In genomic region chr6:137357263-137357947, GRCh38 we compare ENCODE assay signal across 1 cellular context.
TF ChIP-seq lines count a peak whose summit lies in the region.

No MANE protein-coding gene starts in this region.

TF ChIP-seq in HepG2, 621 proteins besides CTCF, POLR2A, EP300 and RAD21 (continued from another document and continues in another):
- TF ChIP-seq ZBTB49 (CRISPR knock-in tag; IDR thresholded peaks at IDR 0.05; ENCODE audit: borderline replicate concordance), result no peak
- no peak for TF ChIP-seq KLF15 (CRISPR knock-in tag; IDR thresholded peaks at IDR 0.05; ENCODE audit: borderline replicate concordance)
- TF ChIP-seq SCMH1 (CRISPR knock-in tag; IDR thresholded peaks at IDR 0.05; ENCODE audit: borderline replicate concordance), result no peak
- TF ChIP-seq ZBTB7B (CRISPR knock-in tag; IDR thresholded peaks at IDR 0.05), result peak; percentile 99
- TF ChIP-seq RCOR2 (CRISPR knock-in tag; IDR thresholded peaks at IDR 0.05), result peak; percentile 90
- no peak for TF ChIP-seq ZNF7 (CRISPR knock-in tag; IDR thresholded peaks at IDR 0.05)
- TF ChIP-seq LBX2 (CRISPR knock-in tag; IDR thresholded peaks at IDR 0.05; ENCODE audit: borderline replicate concordance), result no peak
- TF ChIP-seq ZNF761 (CRISPR knock-in tag; conservative IDR thresholded peaks at IDR 0.05), result peak; percentile 98
- TF ChIP-seq ZNF83 (CRISPR knock-in tag; IDR thresholded peaks at IDR 0.05; ENCODE audit: borderline replicate concordance), result no peak
- TF ChIP-seq ZNF34 (CRISPR knock-in tag; IDR thresholded peaks at IDR 0.05; ENCODE audit: borderline replicate concordance), result peak; percentile 99
- no peak for TF ChIP-seq PRDM15 (CRISPR knock-in tag; IDR thresholded peaks at IDR 0.05)
- TF ChIP-seq IKZF5 (CRISPR knock-in tag; IDR thresholded peaks at IDR 0.05), result peak; percentile 99
- TF ChIP-seq GTF2F1 (IDR thresholded peaks at IDR 0.05; ENCODE audit: low read length), result no peak; the same call in 1 of the 2 replicates
- TF ChIP-seq ISL2 (CRISPR knock-in tag; IDR thresholded peaks at IDR 0.05), result peak; percentile 93
- TF ChIP-seq EED (CRISPR knock-in tag; IDR thresholded peaks at IDR 0.05), result no peak
- peak; percentile 67; the same call in 1 of the 2 replicates for TF ChIP-seq HOXD1 (CRISPR knock-in tag; IDR thresholded peaks at IDR 0.05)
- TF ChIP-seq PHB2 (IDR thresholded peaks at IDR 0.05; ENCODE audit: partially characterized antibody), result no peak
- peak; percentile 82 for TF ChIP-seq SMAD3 (CRISPR knock-in tag; IDR thresholded peaks at IDR 0.05)
- peak; percentile 74; the same call in 1 of the 2 replicates for TF ChIP-seq ZSCAN5A (CRISPR knock-in tag; IDR thresholded peaks at IDR 0.05; ENCODE audit: borderline replicate concordance)
- TF ChIP-seq NFIC (IDR thresholded peaks at IDR 0.05; ENCODE audit: low read length), result peak; percentile 86
- TF ChIP-seq FOSL2 (CRISPR knock-in tag; IDR thresholded peaks at IDR 0.05), result peak; percentile 90
- no peak for TF ChIP-seq GRHL1 (CRISPR knock-in tag; conservative IDR thresholded peaks at IDR 0.05)
- no peak; the same call in 1 of the 2 replicates for TF ChIP-seq CSRNP2 (CRISPR knock-in tag; conservative IDR thresholded peaks at IDR 0.05; ENCODE audit: low read depth)
- peak; percentile 97 for TF ChIP-seq MIER3 (CRISPR knock-in tag; IDR thresholded peaks at IDR 0.05; ENCODE audit: borderline replicate concordance)
- TF ChIP-seq ZNF543 (CRISPR knock-in tag; IDR thresholded peaks at IDR 0.05), result peak; percentile 92
- TF ChIP-seq BRCA1 (CRISPR knock-in tag; IDR thresholded peaks at IDR 0.05), result no peak
- TF ChIP-seq HNRNPUL1 (IDR thresholded peaks at IDR 0.05; ENCODE audit: low read depth, low read length), result no peak; the same call in 1 of the 2 replicates
- peak; percentile 77 for TF ChIP-seq ZEB1 (IDR thresholded peaks at IDR 0.05; ENCODE audit: insufficient replicate concordance, low read depth)
- TF ChIP-seq HNF4A (CRISPR knock-in tag; IDR thresholded peaks at IDR 0.05), result peak; percentile 100
- TF ChIP-seq GMEB2 (CRISPR knock-in tag; IDR thresholded peaks at IDR 0.05; ENCODE audit: low read depth), result no peak; the same call in 1 of the 2 replicates
- TF ChIP-seq ZNF225 (CRISPR knock-in tag; IDR thresholded peaks at IDR 0.05), result no peak
- TF ChIP-seq SOX13 (IDR thresholded peaks at IDR 0.05), result peak; percentile 77
- TF ChIP-seq SOX13 (CRISPR knock-in tag; conservative IDR thresholded peaks at IDR 0.05 in 1 of 2, IDR thresholded peaks at IDR 0.05 in 1 of 2), result peak in 1 of 2 experiments; percentile 94; a peak in 2 of 4 replicates
- 0 out of 2 replicates have a peak, but pooled peaks have one; percentile 65 for TF ChIP-seq ZIK1 (CRISPR knock-in tag; IDR thresholded peaks at IDR 0.05; ENCODE audit: borderline replicate concordance, low read depth)
- no peak; the same call in 1 of the 2 replicates for TF ChIP-seq ZNF749 (CRISPR knock-in tag; IDR thresholded peaks at IDR 0.05; ENCODE audit: borderline replicate concordance)
- no peak for TF ChIP-seq PRPF4 (IDR thresholded peaks at IDR 0.05; ENCODE audit: low read depth, low read length, poor library complexity, severe bottlenecking)
- TF ChIP-seq MLX (CRISPR knock-in tag; IDR thresholded peaks at IDR 0.05), result peak; percentile 93
- no peak for TF ChIP-seq REXO4 (CRISPR knock-in tag; IDR thresholded peaks at IDR 0.05; ENCODE audit: borderline replicate concordance)
- TF ChIP-seq ZNF740 (CRISPR knock-in tag; IDR thresholded peaks at IDR 0.05), result peak; percentile 69; the same call in 1 of the 2 replicates
- no peak for TF ChIP-seq ZNF18 (CRISPR knock-in tag; IDR thresholded peaks at IDR 0.05; ENCODE audit: insufficient replicate concordance)
- peak; percentile 99 for TF ChIP-seq CBX5 (CRISPR knock-in tag; IDR thresholded peaks at IDR 0.05; ENCODE audit: borderline replicate concordance)
- TF ChIP-seq PAWR (CRISPR knock-in tag; IDR thresholded peaks at IDR 0.05; ENCODE audit: borderline replicate concordance), result no peak
- TF ChIP-seq ZNF660 (CRISPR knock-in tag; IDR thresholded peaks at IDR 0.05; ENCODE audit: borderline replicate concordance, low read depth), result no peak
- TF ChIP-seq ZNF512 (CRISPR knock-in tag; IDR thresholded peaks at IDR 0.05), result 0 out of 2 replicates have a peak, but pooled peaks have one; percentile 34
- peak; percentile 81 for TF ChIP-seq ZFX (CRISPR knock-in tag; IDR thresholded peaks at IDR 0.05; ENCODE audit: low read depth)
